ENCODE assay signal across 8 cellular contexts in the genomic region with DNA sequence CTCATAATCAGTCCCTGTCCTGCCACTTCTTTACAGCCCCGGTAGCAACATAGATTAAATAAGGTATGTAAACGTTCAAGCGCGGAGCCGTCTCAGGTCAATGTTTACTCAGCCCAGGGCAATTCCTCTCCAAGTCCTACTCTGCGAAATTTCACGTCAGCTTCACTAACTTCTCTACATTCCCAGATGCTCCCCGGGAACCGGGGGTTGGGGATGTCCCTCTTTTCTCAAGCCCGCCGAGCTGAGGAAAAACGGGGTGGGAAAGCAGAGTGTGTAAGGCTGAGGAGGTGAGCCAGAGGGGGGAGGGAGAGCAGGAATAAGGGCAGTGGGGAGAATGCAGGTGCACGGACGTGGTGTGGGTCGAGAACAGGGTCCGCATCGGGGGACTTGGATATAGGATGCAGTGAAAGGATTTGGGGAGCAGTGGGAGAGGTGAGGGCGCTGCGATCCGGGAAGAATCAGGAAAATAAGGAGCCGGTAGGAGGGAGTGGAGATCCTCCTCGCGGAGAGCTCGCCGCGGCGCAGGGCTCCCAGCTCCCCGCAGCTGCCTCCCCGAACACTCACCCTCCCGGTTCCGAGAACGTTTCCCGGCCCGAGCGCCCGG. TPM values are rescaled to one million over a fixed set of nuclear protein-coding genes. Genes with fewer than 3 reads are reported as not detected.
DNase-seq lines count a peak whose midpoint lies in the region; ATAC-seq and TF ChIP-seq lines count a peak whose summit lies in the region.

No MANE protein-coding gene starts in this region.

- no peaks in the 10 kb centered on the region for H3K9me3 Mint-ChIP-seq in stimulated activated naive B cell treated with anti-CD40 and anti-IgM and Interleukin-4, amounts not matched to agents 10 μg/mL and 1 μg/mL and 100 μg/mL, for 72 hours

- peak overlapping the region; percentile 84 to 90 for H3K4me3 Mint-ChIP-seq in stimulated activated naive B cell treated with anti-CD40 and anti-IgM and Interleukin-4, amounts not matched to agents 10 μg/mL and 1 μg/mL and 100 μg/mL, for 72 hours

- H3K4me3 ChIP-seq in body of pancreas = peak overlapping the region; percentile 58 to 59

- peaks cover 29% of the 10 kb centered on the region for H3K4me1 ChIP-seq in body of pancreas

- TF ChIP-seq POLR2A in body of pancreas (IDR thresholded peaks at IDR 0.05) = peak in 1 of 3 donors; percentile 60

- ATAC-seq in body of pancreas = peak; percentile 7
- ATAC-seq in stimulated activated naive B cell treated with anti-CD40 and anti-IgM and Interleukin-4, amounts not matched to agents 10 μg/mL and 1 μg/mL and 100 μg/mL, for 72 hours (replicated peaks) = peak; percentile 8 to 9

- H3K27ac ChIP-seq in body of pancreas = peak overlapping the region; percentile 97 to 100 (median 99)

- DNase-seq in NCI-H2029 (lab: John Stamatoyannopoulos, UW) = peak; percentile 15
- DNase-seq in NCI-H2029 treated with DMSO at 0.1 percent for 48 hours (lab: John Stamatoyannopoulos, UW) = no peak
- peak; percentile 30 for DNase-seq in NCI-H774 (lab: John Stamatoyannopoulos, UW)
- peak in 3 of 4 donors; percentile 27 to 43 (median 32) for DNase-seq in body of pancreas
- DNase-seq in kidney tubule cell (ENCODE audit: low spot score) = peak; percentile 22
- DNase-seq in stimulated activated naive B cell treated with anti-CD40 and anti-IgM and Interleukin-4, amounts not matched to agents 10 μg/mL and 1 μg/mL and 100 μg/mL, for 72 hours = no peak
- DNase-seq in NCI-H1930 (lab: John Stamatoyannopoulos, UW) = no peak
- DNase-seq in stimulated activated naive CD4-positive, alpha-beta T cell treated with Interleukin-2 at 50 U/mL for 16 hours (lab: John Stamatoyannopoulos, UW) = no peak

- H3K27me3 ChIP-seq in body of pancreas = no peaks in the 10 kb centered on the region

- H3K27me3 Mint-ChIP-seq in stimulated activated naive B cell treated with anti-CD40 and anti-IgM and Interleukin-4, amounts not matched to agents 10 μg/mL and 1 μg/mL and 100 μg/mL, for 72 hours = peaks cover 14 to 17% of the 10 kb centered on the region in 2 donors

- intact Hi-C loops in body of pancreas (cut with DNase I) = no loop called here

- no peaks in the 10 kb centered on the region for H3K9me3 ChIP-seq in body of pancreas

- peak in 2 of 7 experiments; percentile 14 to 30 for TF ChIP-seq CTCF in body of pancreas (IDR thresholded peaks at IDR 0.05)

- H3K36me3 Mint-ChIP-seq in stimulated activated naive B cell treated with anti-CD40 and anti-IgM and Interleukin-4, amounts not matched to agents 10 μg/mL and 1 μg/mL and 100 μg/mL, for 72 hours = peaks cover 0 to 4% of the 10 kb centered on the region in 2 donors

- H3K4me1 Mint-ChIP-seq in stimulated activated naive B cell treated with anti-CD40 and anti-IgM and Interleukin-4, amounts not matched to agents 10 μg/mL and 1 μg/mL and 100 μg/mL, for 72 hours = peaks cover 21 to 30% of the 10 kb centered on the region in 2 donors

- 0 to 1% methylated on average over 28 to 36 of the region's 36 CpGs for WGBS in body of pancreas, 2 donors

- H3K27ac Mint-ChIP-seq in stimulated activated naive B cell treated with anti-CD40 and anti-IgM and Interleukin-4, amounts not matched to agents 10 μg/mL and 1 μg/mL and 100 μg/mL, for 72 hours = peak overlapping the region; percentile 90

- no peaks in the 10 kb centered on the region for H3K36me3 ChIP-seq in body of pancreas (replicated peaks in 1 of 2; ENCODE audit: insufficient read depth in 1 of 2, low read depth in 2 of 2)

RNA-seq across cellular contexts. Expression of a gene that starts 0.5 kb away (rescaled TPM):
- 10 to 100 TPM in 1 of 2 donors, 1 to 10 TPM in 1; 3.4 to 12.2 TPM for total RNA-seq in body of pancreas

RNA-seq across cellular contexts. Expression of a gene that starts 26.8 kb away (rescaled TPM):
- 10 to 100 TPM in 1 of 2 donors, 1 to 10 TPM in 1; 4.4 to 14.8 TPM for total RNA-seq in body of pancreas

Comparison
In these comparisons a context has a peak if more than half of its experiments do, and no peak if none do; other contexts are left out.
1. DNase-seq: peak in NCI-H2029 (single experiment), NCI-H774 (single experiment), body of pancreas (3 of 4) and kidney tubule cell (single experiment); none in NCI-H2029 treated with DMSO at 0.1 percent for 48 hours (single experiment), stimulated activated naive B cell treated with anti-CD40 and anti-IgM and Interleukin-4, amounts not matched to agents 10 μg/mL and 1 μg/mL and 100 μg/mL, for 72 hours (single experiment), NCI-H1930 (0 of 2) and stimulated activated naive CD4-positive, alpha-beta T cell treated with Interleukin-2 at 50 U/mL for 16 hours (single experiment).